ENCODE assay signal across 12 cellular contexts in the genomic region with DNA sequence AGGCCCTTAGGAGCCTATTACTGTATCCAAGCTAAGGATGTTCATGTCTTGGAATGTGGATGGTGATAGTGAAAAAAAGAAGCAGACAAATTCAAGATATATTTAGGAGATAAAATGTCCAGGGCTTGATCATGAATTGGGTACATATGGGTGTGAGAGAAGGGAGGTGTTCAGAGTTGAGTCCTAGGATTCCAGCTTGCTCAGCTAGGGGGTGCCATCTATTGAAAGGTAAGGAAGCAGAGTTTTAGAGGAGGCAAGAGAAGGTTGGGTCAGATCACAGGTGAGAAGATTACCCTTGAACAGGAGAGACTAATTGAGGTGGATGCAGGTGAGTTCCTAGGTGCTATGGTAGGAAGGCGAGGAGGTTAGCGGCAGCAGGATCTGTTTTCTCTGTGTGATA.
"Had no signal": no experiment of that assay in that cellular context is flagged by ENCODE, and none has a peak within 500 bp of the region (broad histone marks: within the 10 kb centered on the region; RNA-seq: fewer than 3 reads in every experiment).

No MANE protein-coding gene starts in this region.

- H3K4me1 Mint-ChIP-seq: activated T-helper 17 cell treated with anti-CD3 and anti-CD28 coated beads, Interleukin-2, amount 50 U/mL, for 72 hours had no signal

- H3K9me3 ChIP-seq: gastroesophageal sphincter, transverse colon had no signal

- H3K4me1 ChIP-seq: gastroesophageal sphincter had no signal

- H3K27me3 ChIP-seq: transverse colon had no signal

- H3K36me3 ChIP-seq: gastroesophageal sphincter, transverse colon had no signal

- H3K4me3 Mint-ChIP-seq: activated naive CD4-positive, alpha-beta T cell treated with anti-CD3 and anti-CD28 coated beads for 36 hours; activated T-helper 17 cell treated with anti-CD3 and anti-CD28 coated beads, Interleukin-2, amount 50 U/mL, for 72 hours; neural crest cell had no signal

- ATAC-seq: activated T-helper 17 cell treated with anti-CD3 and anti-CD28 coated beads, Interleukin-2, amount 50 U/mL, for 72 hours; gastroesophageal sphincter had no signal

- H3K27me3 Mint-ChIP-seq: activated T-helper 17 cell treated with anti-CD3 and anti-CD28 coated beads, Interleukin-2, amount 50 U/mL, for 72 hours had no signal

- DNase-seq: activated CD4-positive, alpha-beta T cell treated with anti-CD3 and anti-CD28 coated beads for 48 hours; activated naive CD4-positive, alpha-beta T cell treated with anti-CD3 and anti-CD28 coated beads for 36 hours; activated T-cell treated with anti-CD3 and anti-CD28 coated beads for 4 hours; effector CD4-positive, alpha-beta T cell; kidney glomerular epithelial cell; stimulated activated CD4-positive, alpha-beta T cell treated with anti-CD3 and anti-CD28 coated beads, Interleukin-12 subunit alpha, Interleukin-12 subunit beta, amount 100 ng/mL, for 4 hours; stimulated activated naive CD4-positive, alpha-beta T cell; transverse colon had no signal

- H3K9me3 Mint-ChIP-seq: activated naive CD4-positive, alpha-beta T cell treated with anti-CD3 and anti-CD28 coated beads for 36 hours; activated T-helper 17 cell treated with anti-CD3 and anti-CD28 coated beads, Interleukin-2, amount 50 U/mL, for 72 hours; neural crest cell had no signal

- H3K27ac ChIP-seq: coronary artery, gastroesophageal sphincter, transverse colon had no signal

- H3K27ac Mint-ChIP-seq: activated naive CD4-positive, alpha-beta T cell treated with anti-CD3 and anti-CD28 coated beads for 36 hours; activated T-helper 17 cell treated with anti-CD3 and anti-CD28 coated beads, Interleukin-2, amount 50 U/mL, for 72 hours had no signal

- H3K4me3 ChIP-seq: coronary artery, gastroesophageal sphincter, transverse colon had no signal
